In genomic region chr17:56160395-56160889, GRCh38 we compare ENCODE assay signal across 25 cellular contexts. TPM values are rescaled to one million over a fixed set of nuclear protein-coding genes. Genes with fewer than 3 reads are reported as not detected.
DNase-seq lines count a peak whose midpoint lies in the region; TF ChIP-seq lines count a peak whose summit lies in the region.
"Had no signal": no experiment of that assay in that cellular context is flagged by ENCODE, and none has a peak within 500 bp of the region (broad histone marks: within the 10 kb centered on the region; RNA-seq: fewer than 3 reads in every experiment).

No MANE protein-coding gene starts in this region.

- H3K27me3 ChIP-seq in WERI-Rb-1 (ENCODE audit: insufficient read depth, low read depth, severe bottlenecking) (no peaks in the 10 kb centered on the region), prostate gland (replicated peaks; ENCODE audit: insufficient read depth) (no peaks in the 10 kb centered on the region)
- H3K27me3 ChIP-seq: BLaER1 treated with 17β-estradiol and CSF1 and Interleukin-3, amounts not matched to agents 10 nM and 100 nM; MG63 had no signal

- TF ChIP-seq POLR2A in prostate gland (IDR thresholded peaks at IDR 0.05), result no peak

- H3K4me3 ChIP-seq in LNCaP clone FGC (ENCODE audit: low read depth, low read length), result no peak overlapping the region
- no peak overlapping the region for H3K4me3 ChIP-seq in WERI-Rb-1 (ENCODE audit: low read depth, low read length)
- H3K4me3 ChIP-seq in prostate gland, result no peak overlapping the region
- H3K4me3 ChIP-seq: A549; BLaER1 treated with 17β-estradiol and CSF1 and Interleukin-3, amounts not matched to agents 10 nM and 100 nM; HAP-1; MG63 had no signal

- H3K4me1 ChIP-seq in prostate gland (replicated peaks), result peaks cover 3% of the 10 kb centered on the region
- H3K4me1 ChIP-seq: A549, HAP-1 had no signal

- H3K36me3 ChIP-seq in WERI-Rb-1, result no peaks in the 10 kb centered on the region
- no peaks in the 10 kb centered on the region for H3K36me3 ChIP-seq in prostate gland
- H3K36me3 ChIP-seq: BLaER1 treated with 17β-estradiol and CSF1 and Interleukin-3, amounts not matched to agents 10 nM and 100 nM; HAP-1; MG63 had no signal

- 12% methylated on average over 3 of the region's 3 CpGs for WGBS in prostate gland

- TF ChIP-seq CTCF in LNCaP clone FGC (IDR thresholded peaks at IDR 0.05; ENCODE audit: control insufficient read depth, extremely low read depth, insufficient read depth) (no peak), WERI-Rb-1 (IDR thresholded peaks at IDR 0.05; ENCODE audit: low read depth, low read length) (no peak), prostate gland (IDR thresholded peaks at IDR 0.05) (no peak)

- DNase-seq in EH (ENCODE audit: low read depth) (peak; percentile 50), LNCaP clone FGC (ENCODE audit: low read depth) (peak; percentile 86), WERI-Rb-1 (no peak), prostate gland (ENCODE audit: low spot score) (peak; percentile 22), activated gamma-delta T cell (lab: John Stamatoyannopoulos, UW) (no peak), putamen (ENCODE audit: low spot score) (no peak), DMS153 treated with DMSO at 0.1 percent for 48 hours (lab: John Stamatoyannopoulos, UW; ENCODE audit: unreplicated experiment) (no peak)
- DNase-seq: AML-193; CD4-positive, alpha-beta T cell; COR-L47; DMS79 treated with DMSO at 0.1 percent for 48 hours; GOT3; Karpas-422; MG63; NCI-H1105 treated with DMSO at 0.1 percent for 48 hours; NCI-H2029; NCI-H2227 treated with DMSO at 0.1 percent for 48 hours; NCI-H510A; NCI-H748 treated with DMSO at 0.1 percent for 48 hours; NK-92 treated with Interleukin-12 subunit alpha and Interleukin-12 subunit beta, amount 100 ng/mL, for 24 hours; PC-3 had no signal

- peak overlapping the region; percentile 86 for H3K27ac ChIP-seq in WERI-Rb-1
- peak overlapping the region; percentile 3 to 39 for H3K27ac ChIP-seq in prostate gland
- H3K27ac ChIP-seq: A549; BLaER1 treated with 17β-estradiol and CSF1 and Interleukin-3, amounts not matched to agents 10 nM and 100 nM had no signal

- H3K9me3 ChIP-seq in WERI-Rb-1 (ENCODE audit: severe bottlenecking) (no peaks in the 10 kb centered on the region), prostate gland (no peaks in the 10 kb centered on the region)
- H3K9me3 ChIP-seq: A549, HAP-1, MG63 had no signal

- intact Hi-C loops in prostate gland (cut with DNase I), result loop anchor here (10.0 kb wide), 1 partner anchor 64 kb away; no protein-coding TSS in a partner anchor

RNA-seq across cellular contexts. Expression of gene ANKFN1, which starts 7.2 kb away (rescaled TPM):
- total RNA-seq in prostate gland, result 1 to 10 TPM; 3.0 to 7.3 TPM
- total RNA-seq: CD4-positive, alpha-beta T cell; PC-3; T-helper 2 cell treated with Interferon-gamma antibody and Interleukin-4, amounts not matched to agents 100 ng/mL and 5 ng/mL, for 36 hours had no signal

Comparison
In these comparisons a context has a peak if more than half of its experiments do, and no peak if none do; other contexts are left out.
1. DNase-seq: peak in EH (single experiment), LNCaP clone FGC (single experiment) and prostate gland (single experiment); none in WERI-Rb-1 (single experiment), activated gamma-delta T cell (single experiment), putamen (single experiment) and DMS153 treated with DMSO at 0.1 percent for 48 hours (single experiment).